ENCODE assay signal across 16 cellular contexts in the genomic region with DNA sequence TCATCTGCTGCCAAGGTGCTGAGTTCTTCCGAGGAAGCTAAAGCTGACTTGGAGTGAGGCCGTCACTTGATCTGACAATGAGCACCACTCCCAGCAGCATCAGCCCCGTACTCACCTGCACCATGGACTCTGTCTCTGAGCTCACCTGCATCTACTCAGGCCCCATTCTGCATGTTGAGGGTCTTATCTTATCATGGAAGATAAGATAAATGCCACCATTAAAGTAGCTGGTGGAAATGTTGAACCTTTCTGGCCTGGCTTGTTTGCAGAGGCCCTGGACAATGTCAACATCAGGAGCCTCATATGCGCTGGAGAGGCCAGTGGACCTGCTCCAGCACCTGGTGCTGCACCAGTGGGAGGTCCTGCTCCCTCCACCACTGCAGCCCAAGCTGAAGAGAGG. TPM values are rescaled to one million over a fixed set of nuclear protein-coding genes. Genes with fewer than 3 reads are reported as not detected.
DNase-seq lines count a peak whose midpoint lies in the region; ATAC-seq and TF ChIP-seq lines count a peak whose summit lies in the region.
"Had no signal": no experiment of that assay in that cellular context is flagged by ENCODE, and none has a peak within 500 bp of the region (broad histone marks: within the 10 kb centered on the region; RNA-seq: fewer than 3 reads in every experiment).

No MANE protein-coding gene starts in this region.

- H3K4me3 ChIP-seq in tibial nerve, result no peak overlapping the region
- no peak overlapping the region for H3K4me3 ChIP-seq in lower leg skin (ENCODE audit: low read depth, poor library complexity, severe bottlenecking)
- H3K4me3 ChIP-seq: GM12878, GM23338 had no signal

- no peak for TF ChIP-seq CTCF in progenitor cell of endocrine pancreas (IDR thresholded peaks at IDR 0.05; ENCODE audit: unreplicated experiment)
- no peak for TF ChIP-seq CTCF in tibial nerve (IDR thresholded peaks at IDR 0.05)
- TF ChIP-seq CTCF in CD4-positive, alpha-beta T cell (IDR thresholded peaks at IDR 0.05), result no peak
- no peak for TF ChIP-seq CTCF in lower leg skin (IDR thresholded peaks at IDR 0.05)

- TF ChIP-seq POLR2A in tibial nerve (IDR thresholded peaks at IDR 0.05) (no peak), lower leg skin (IDR thresholded peaks at IDR 0.05) (no peak)

- POLR2A ChIA-PET in CD4-positive, alpha-beta T cell (lab: Charles Lee), result no interaction called here

- H3K4me3 Mint-ChIP-seq in progenitor cell of endocrine pancreas (ENCODE audit: low read depth), result no peak overlapping the region
- no peak overlapping the region for H3K4me3 Mint-ChIP-seq in CD4-positive, alpha-beta T cell
- H3K4me3 Mint-ChIP-seq: B cell; CD8-positive, alpha-beta T cell; GM23338 had no signal

- intact Hi-C loops in CD4-positive, alpha-beta T cell (cut with DNase I, micrococcal nuclease), result no loop called here
- intact Hi-C loops in lower leg skin (cut with DNase I; ENCODE audit: low total_unique reads), result no loop called here

- no peaks in the 10 kb centered on the region for H3K4me1 ChIP-seq in tibial nerve

- H3K36me3 ChIP-seq in tibial nerve, result no peaks in the 10 kb centered on the region

- peak overlapping the region; percentile 54 for H3K27ac Mint-ChIP-seq in progenitor cell of endocrine pancreas
- no peak overlapping the region for H3K27ac Mint-ChIP-seq in CD4-positive, alpha-beta T cell
- H3K27ac Mint-ChIP-seq: B cell; CD8-positive, alpha-beta T cell; GM23338 had no signal

- WGBS in tibial nerve, 2 donors, result 86% methylated on average over 4 of the region's 4 CpGs
- WGBS in lower leg skin, 2 donors, result 85 to 91% methylated on average over 4 of the region's 4 CpGs

- peaks cover 0 to 15% (median 0%) of the 10 kb centered on the region in 4 donors for H3K9me3 ChIP-seq in tibial nerve
- H3K9me3 ChIP-seq in CD4-positive, alpha-beta T cell (ENCODE audit: control insufficient read depth, low read length), result no peaks in the 10 kb centered on the region

- DNase-seq in HuH-7 (ENCODE audit: low spot score) (peak; percentile 40), SK-N-DZ (ENCODE audit: low spot score) (peak; percentile 23), iPS-NIHi11 (ENCODE audit: low spot score) (peak; percentile 23), progenitor cell of endocrine pancreas (ENCODE audit: low spot score, unreplicated experiment) (no peak), tibial nerve (ENCODE audit: low spot score in 2 of 2) (no peak), KBM-7 (no peak), lower leg skin (ENCODE audit: low spot score in 2 of 2) (no peak)
- no peak for DNase-seq in CD4-positive, alpha-beta T cell
- DNase-seq: C1 segment of cervical spinal cord; CD8-positive, alpha-beta T cell; DMS53; GF-D8; H7 had no signal

- peaks cover 11% of the 10 kb centered on the region for H3K4me1 Mint-ChIP-seq in progenitor cell of endocrine pancreas (ENCODE audit: low read depth)
- H3K4me1 Mint-ChIP-seq in CD4-positive, alpha-beta T cell (ENCODE audit: low read depth), result no peaks in the 10 kb centered on the region
- H3K4me1 Mint-ChIP-seq: B cell, GM23338 had no signal

- no peak for TF ChIP-seq EP300 in tibial nerve (IDR thresholded peaks at IDR 0.05)

- peaks cover 3% of the 10 kb centered on the region for H3K9me3 Mint-ChIP-seq in progenitor cell of endocrine pancreas (ENCODE audit: low read depth)
- H3K9me3 Mint-ChIP-seq in CD4-positive, alpha-beta T cell, result peaks cover 4% of the 10 kb centered on the region
- H3K9me3 Mint-ChIP-seq: CD8-positive, alpha-beta T cell had no signal

- no peaks in the 10 kb centered on the region for H3K27me3 ChIP-seq in tibial nerve
- H3K27me3 ChIP-seq in CD4-positive, alpha-beta T cell (ENCODE audit: control insufficient read depth, insufficient read depth, low read length), result no peaks in the 10 kb centered on the region

- no peak overlapping the region for H3K27ac ChIP-seq in tibial nerve
- no peak overlapping the region for H3K27ac ChIP-seq in CD4-positive, alpha-beta T cell (ENCODE audit: low read depth, low read length)

- in situ Hi-C loops in KBM-7 (cut with MboI; ENCODE audit: low pct_unique_long_range_greater_than_20kb, low sequenced_read_pairs), result no loop called here

- ATAC-seq in CD4-positive, alpha-beta T cell (ENCODE audit: poor library complexity), result no peak
- ATAC-seq: CD8-positive, alpha-beta T cell; GM12878; GM23338 had no signal

- H3K36me3 Mint-ChIP-seq in progenitor cell of endocrine pancreas (ENCODE audit: insufficient read depth), result no peaks in the 10 kb centered on the region
- no peaks in the 10 kb centered on the region for H3K36me3 Mint-ChIP-seq in CD4-positive, alpha-beta T cell (ENCODE audit: low read depth)
- H3K36me3 Mint-ChIP-seq: CD8-positive, alpha-beta T cell had no signal

- CTCF ChIA-PET in CD4-positive, alpha-beta T cell (lab: Charles Lee), result no interaction called here

- H3K27me3 Mint-ChIP-seq in progenitor cell of endocrine pancreas, result peaks cover 41% of the 10 kb centered on the region
- H3K27me3 Mint-ChIP-seq in CD4-positive, alpha-beta T cell, result peaks cover 4% of the 10 kb centered on the region
- H3K27me3 Mint-ChIP-seq: B cell had no signal

RNA-seq across cellular contexts. Expression of a gene that starts 35.0 kb away (rescaled TPM):
- polyA plus RNA-seq in SK-N-DZ (2014; cell fraction: cytosol; rRNA removed), result 142 and 159 TPM in 2 replicates
- 106 and 131 TPM in 2 replicates for polyA plus RNA-seq in SK-N-DZ (2014; cell fraction: nucleus; rRNA removed)
- 170 and 196 TPM in 2 replicates for total RNA-seq in progenitor cell of endocrine pancreas
- total RNA-seq in tibial nerve, result 10 to 100 TPM; 18.9 to 33.2 (median 20.1) TPM
- 10 to 100 TPM; 43.3 to 52.7 TPM for total RNA-seq in CD4-positive, alpha-beta T cell
- total RNA-seq in lower leg skin, result 100 to 1,000 TPM in 2 of 4 donors, 10 to 100 TPM in 2; 70.4 to 106 (median 97.4) TPM

Comparison
In these comparisons a context has a peak if more than half of its experiments do, and no peak if none do; other contexts are left out.
1. DNase-seq: peak in HuH-7 (single experiment), SK-N-DZ (single experiment) and iPS-NIHi11 (single experiment); none in progenitor cell of endocrine pancreas (single experiment), tibial nerve (0 of 2), KBM-7 (single experiment), CD4-positive, alpha-beta T cell (0 of 10) and lower leg skin (0 of 2).